In genomic region chr9:4740623-4741364, GRCh38 we compare ENCODE assay signal across 1 cellular context.
TF ChIP-seq lines count a peak whose summit lies in the region.

Gene AK3, minus strand, starts transcription at chr9:4741202. Its CDS starts 115 bp downstream, at chr9:4741087.

TF ChIP-seq in K562, 482 proteins besides CTCF, POLR2A, EP300 and RAD21 (continued from another document and continues in another):
- TF ChIP-seq ZNF449 (CRISPR knock-in tag; IDR thresholded peaks at IDR 0.05) (no peak), FOXA3 (CRISPR knock-in tag; conservative IDR thresholded peaks at IDR 0.05 in 1 of 2, IDR thresholded peaks at IDR 0.05 in 1 of 2) (no peak), GATA2 (CRISPR knock-in tag; IDR thresholded peaks at IDR 0.05) (no peak), TEAD1 (CRISPR knock-in tag; IDR thresholded peaks at IDR 0.05) (peak in 1 of 2 experiments; percentile 74; a peak in 2 of 4 replicates), TEAD4 (IDR thresholded peaks at IDR 0.05; ENCODE audit: low read length) (no peak), TEAD4 (CRISPR knock-in tag; IDR thresholded peaks at IDR 0.05; ENCODE audit: borderline replicate concordance) (no peak), BCOR (IDR thresholded peaks at IDR 0.05) (no peak), ZNF584 (CRISPR knock-in tag; IDR thresholded peaks at IDR 0.05; ENCODE audit: low read depth) (no peak), ZNF639 (CRISPR knock-in tag; conservative IDR thresholded peaks at IDR 0.05 in 1 of 2, IDR thresholded peaks at IDR 0.05 in 1 of 2) (no peak), ZNF143 (CRISPR knock-in tag; IDR thresholded peaks at IDR 0.05) (0 out of 2 replicates have a peak, but pooled peaks have one; percentile 18), FOXA1 (IDR thresholded peaks at IDR 0.05; ENCODE audit: borderline replicate concordance) (no peak), ELF2 (CRISPR knock-in tag; IDR thresholded peaks at IDR 0.05) (peak; percentile 77), POLR2G (IDR thresholded peaks at IDR 0.05; ENCODE audit: low read depth, low read length) (peak; percentile 94), PHF8 (IDR thresholded peaks at IDR 0.05; ENCODE audit: borderline replicate concordance, low read length) (peak; percentile 83; the same call in 1 of the 2 replicates), L3MBTL2 (IDR thresholded peaks at IDR 0.05) (peak; percentile 70), MLLT1 (IDR thresholded peaks at IDR 0.05) (no peak), TAF1 (IDR thresholded peaks at IDR 0.05; ENCODE audit: control insufficient read depth, extremely low read depth, insufficient read depth, low read length, severe bottlenecking) (peak; percentile 85), PTBP1 (IDR thresholded peaks at IDR 0.05; ENCODE audit: low read depth, low read length) (no peak), KAT2B (IDR thresholded peaks at IDR 0.05; ENCODE audit: low read depth, low read length) (no peak), THRAP3 (IDR thresholded peaks at IDR 0.05; ENCODE audit: borderline replicate concordance) (no peak), ZNF24 (IDR thresholded peaks at IDR 0.05) (no peak), NFYB (IDR thresholded peaks at IDR 0.05; ENCODE audit: extremely low read depth, insufficient read length) (no peak), ZNF785 (CRISPR knock-in tag; IDR thresholded peaks at IDR 0.05) (no peak), CREM (IDR thresholded peaks at IDR 0.05; ENCODE audit: low read depth) (peak; percentile 40), SRSF9 (IDR thresholded peaks at IDR 0.05; ENCODE audit: borderline replicate concordance, low read depth, low read length) (no peak), ELF1 (tag; IDR thresholded peaks at IDR 0.05) (peak; percentile 94), ZNF282 (CRISPR knock-in tag; IDR thresholded peaks at IDR 0.05) (no peak), HLTF (IDR thresholded peaks at IDR 0.05) (no peak), RAD51 (IDR thresholded peaks at IDR 0.05; ENCODE audit: borderline replicate concordance, low read depth) (no peak), PML (IDR thresholded peaks at IDR 0.05; ENCODE audit: low read length) (peak; percentile 45; the same call in 1 of the 2 replicates), NFIC (IDR thresholded peaks at IDR 0.05) (0 out of 2 replicates have a peak, but pooled peaks have one; percentile 10), RBFOX2 (IDR thresholded peaks at IDR 0.05; ENCODE audit: low read depth, low read length) (peak; percentile 91), FOXK1 (CRISPR knock-in tag; IDR thresholded peaks at IDR 0.05; ENCODE audit: borderline replicate concordance) (no peak), RERE (CRISPR knock-in tag; IDR thresholded peaks at IDR 0.05; ENCODE audit: borderline replicate concordance) (no peak), YY1 (IDR thresholded peaks at IDR 0.05; ENCODE audit: borderline replicate concordance in 1 of 3, control insufficient read depth in 1 of 3, extremely low read depth in 1 of 3, insufficient read depth in 3 of 3, insufficient read length in 1 of 3, insufficient replicate concordance in 2 of 3, low read depth in 1 of 3, low read length in 2 of 3) (peak in 2 of 3 experiments; percentile 51 to 81), U2AF1 (optimal IDR thresholded peaks at IDR 0.05; ENCODE audit: low read depth, low read length) (peak; percentile 39), ZBTB1 (CRISPR knock-in tag; IDR thresholded peaks at IDR 0.05; ENCODE audit: borderline replicate concordance, low read depth) (peak; percentile 66; the same call in 1 of the 2 replicates), NR2C1 (IDR thresholded peaks at IDR 0.05) (no peak), NR2C1 (tag; IDR thresholded peaks at IDR 0.05) (no peak), FIP1L1 (IDR thresholded peaks at IDR 0.05; ENCODE audit: low read depth, low read length, poor library complexity, severe bottlenecking) (peak; percentile 41), TCFL5 (CRISPR knock-in tag; conservative IDR thresholded peaks at IDR 0.05) (no peak), ZNF134 (CRISPR knock-in tag; conservative IDR thresholded peaks at IDR 0.05) (no peak), MECOM (CRISPR knock-in tag; IDR thresholded peaks at IDR 0.05) (no peak), ZBTB40 (IDR thresholded peaks at IDR 0.05) (no peak), ZBTB40 (CRISPR knock-in tag; IDR thresholded peaks at IDR 0.05) (no peak), KLF10 (CRISPR knock-in tag; IDR thresholded peaks at IDR 0.05) (no peak), SLC30A9 (CRISPR knock-in tag; IDR thresholded peaks at IDR 0.05) (no peak), PHB (CRISPR knock-in tag; IDR thresholded peaks at IDR 0.05) (no peak), LCOR (CRISPR knock-in tag; IDR thresholded peaks at IDR 0.05) (no peak), MTA3 (IDR thresholded peaks at IDR 0.05; ENCODE audit: borderline replicate concordance) (no peak), E2F4 (CRISPR knock-in tag; IDR thresholded peaks at IDR 0.05; ENCODE audit: low read depth) (no peak), ZNF445 (CRISPR knock-in tag; IDR thresholded peaks at IDR 0.05; ENCODE audit: low read depth) (no peak)
